Comparison of ENCODE assay signal across 11 cellular contexts in genomic region chr15:35181538-35181937, GRCh38.
DNase-seq lines count a peak whose midpoint lies in the region; ATAC-seq and TF ChIP-seq lines count a peak whose summit lies in the region.
"Had no signal": no experiment of that assay in that cellular context is flagged by ENCODE, and none has a peak within 500 bp of the region (broad histone marks: within the 10 kb centered on the region; RNA-seq: fewer than 3 reads in every experiment).

No MANE protein-coding gene starts in this region.

- no peaks in the 10 kb centered on the region for H3K9me3 Mint-ChIP-seq in T-helper 2 cell treated with Interferon-gamma antibody and Interleukin-4, amounts not matched to agents 5 μg/mL and 100 μg/mL, for 36 hours

- no peaks in the 10 kb centered on the region for H3K9me3 ChIP-seq in right atrium auricular region

- no peaks in the 10 kb centered on the region for H3K4me1 ChIP-seq in right atrium auricular region

- H3K27ac ChIP-seq in coronary artery (no peak overlapping the region), right atrium auricular region (no peak overlapping the region)

- H3K27me3 ChIP-seq in right atrium auricular region = no peaks in the 10 kb centered on the region

- H3K4me3 ChIP-seq in coronary artery (no peak overlapping the region), right atrium auricular region (no peak overlapping the region)

- no peaks in the 10 kb centered on the region for H3K36me3 ChIP-seq in right atrium auricular region

- TF ChIP-seq CTCF in coronary artery (IDR thresholded peaks at IDR 0.05) (no peak), right atrium auricular region (IDR thresholded peaks at IDR 0.05) (no peak)

- peaks cover 2% of the 10 kb centered on the region for H3K4me1 Mint-ChIP-seq in T-helper 2 cell treated with Interferon-gamma antibody and Interleukin-4, amounts not matched to agents 5 μg/mL and 100 μg/mL, for 36 hours (ENCODE audit: low read depth)

- no peaks in the 10 kb centered on the region for H3K36me3 Mint-ChIP-seq in T-helper 2 cell treated with Interferon-gamma antibody and Interleukin-4, amounts not matched to agents 5 μg/mL and 100 μg/mL, for 36 hours (ENCODE audit: low read depth)

- ATAC-seq in GM18519 (IDR thresholded peaks at IDR 0.05; ENCODE audit: low FRiP score, unreplicated experiment) = peak; percentile 89
- peak; percentile 81 for ATAC-seq in HG03565 (IDR thresholded peaks at IDR 0.05; ENCODE audit: unreplicated experiment)

- DNase-seq in HCEC 1CT = peak; percentile 74
- peak; percentile 59 for DNase-seq in fibroblast of gingiva (ENCODE audit: low read depth)
- no peak for DNase-seq in coronary artery (ENCODE audit: low spot score)
- DNase-seq in T-helper 2 cell treated with Interferon-gamma antibody and Interleukin-4, amounts not matched to agents 5 μg/mL and 100 μg/mL, for 36 hours (ENCODE audit: low spot score) = no peak
- DNase-seq in NCI-H748 (lab: John Stamatoyannopoulos, UW; ENCODE audit: unreplicated experiment) = no peak
- DNase-seq in right atrium auricular region (ENCODE audit: low spot score) = no peak
- DNase-seq: activated naive CD4-positive, alpha-beta T cell treated with anti-CD3 and anti-CD28 coated beads, Interleukin-2, amount 50 U/mL, for 16 hours; Calu3; NCI-H2171 treated with DMSO at 0.1 percent for 48 hours had no signal

- H3K27ac Mint-ChIP-seq in T-helper 2 cell treated with Interferon-gamma antibody and Interleukin-4, amounts not matched to agents 5 μg/mL and 100 μg/mL, for 36 hours = no peak overlapping the region

- no peak overlapping the region for H3K4me3 Mint-ChIP-seq in T-helper 2 cell treated with Interferon-gamma antibody and Interleukin-4, amounts not matched to agents 5 μg/mL and 100 μg/mL, for 36 hours

- H3K27me3 Mint-ChIP-seq in T-helper 2 cell treated with Interferon-gamma antibody and Interleukin-4, amounts not matched to agents 5 μg/mL and 100 μg/mL, for 36 hours (ENCODE audit: low read depth) = no peaks in the 10 kb centered on the region

Comparison
In these comparisons a context has a peak if more than half of its experiments do, and no peak if none do; other contexts are left out.
1. DNase-seq: peak in HCEC 1CT (single experiment) and fibroblast of gingiva (single experiment); none in coronary artery (single experiment), T-helper 2 cell treated with Interferon-gamma antibody and Interleukin-4, amounts not matched to agents 5 μg/mL and 100 μg/mL, for 36 hours (single experiment), NCI-H748 (single experiment) and right atrium auricular region (single experiment).